In the genomic region with DNA sequence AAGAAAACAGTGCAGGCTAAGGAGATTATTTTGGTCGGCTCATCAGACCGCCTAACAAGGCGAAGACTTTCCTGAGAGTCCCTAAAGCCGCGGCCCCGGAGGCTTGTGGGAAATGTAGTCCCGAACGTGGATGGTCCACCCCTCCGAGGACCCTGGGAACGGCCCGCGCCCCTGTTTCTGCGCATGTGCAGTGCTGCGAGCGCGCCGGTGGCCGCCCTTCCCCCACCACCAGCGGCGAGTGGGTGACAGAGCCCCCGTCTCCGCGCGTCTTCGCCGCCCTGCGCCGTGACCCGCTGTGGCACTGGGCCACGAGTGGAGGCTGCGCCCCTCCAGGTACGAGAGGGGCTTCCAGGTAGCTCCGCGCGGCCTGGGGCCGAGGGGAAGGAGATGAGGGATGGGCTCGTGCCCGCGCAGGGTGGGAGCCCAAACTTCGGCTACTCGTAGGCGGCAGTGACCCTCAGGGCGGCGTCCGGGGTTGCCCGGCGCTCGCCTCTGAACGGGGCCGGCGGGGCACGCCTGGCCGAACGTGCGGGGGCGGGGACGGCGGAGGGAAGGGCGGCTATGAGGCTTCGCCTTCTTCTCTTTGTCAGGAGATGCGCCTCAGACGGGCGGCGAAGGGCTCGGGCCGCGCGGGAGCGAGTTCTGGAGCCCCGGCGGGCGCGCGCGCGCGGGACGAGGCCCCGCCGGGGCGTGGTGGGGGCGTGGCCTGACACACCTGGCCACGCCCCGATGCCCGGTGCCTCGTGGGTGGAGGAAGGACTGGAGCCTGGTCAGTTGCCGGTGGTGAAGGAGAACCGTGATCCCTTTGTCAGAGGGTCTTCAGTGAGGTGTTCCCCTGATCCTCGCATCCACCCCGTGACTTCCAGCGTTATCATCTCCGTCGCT, we compare ENCODE assay signal across 8 cellular contexts. TPM values are rescaled to one million over a fixed set of nuclear protein-coding genes. Genes with fewer than 3 reads are reported as not detected.
DNase-seq lines count a peak whose midpoint lies in the region; ATAC-seq and TF ChIP-seq lines count a peak whose summit lies in the region.

A gene (plus strand): TSS at position 214 of the 885 bp plus-strand sequence. CDS start 4,428 bp downstream, outside the sequence.

- peak within 1 kb of the TSS; percentile 86 for H3K27ac Mint-ChIP-seq in activated naive CD8-positive, alpha-beta T cell treated with anti-CD3 and anti-CD28 coated beads, Interleukin-2, amount 50 U/mL, for 24 hours

- peak within 1 kb of the TSS; percentile 95 for H2BK5ac ChIP-seq in trophoblast cell (ENCODE audit: low read depth, low read length, poor library complexity)

- peak within 1 kb of the TSS; percentile 95 for H3K9ac ChIP-seq in trophoblast cell (ENCODE audit: low read length)

- H3K4me1 Mint-ChIP-seq in activated naive CD8-positive, alpha-beta T cell treated with anti-CD3 and anti-CD28 coated beads, Interleukin-2, amount 50 U/mL, for 24 hours: peaks cover 48% of the 10 kb centered on the region

- H2BK120ac ChIP-seq in trophoblast cell (ENCODE audit: insufficient read depth, low read length, poor library complexity): peak within 1 kb of the TSS; percentile 94

- no peaks in the 10 kb centered on the region for H3K27me3 Mint-ChIP-seq in activated naive CD8-positive, alpha-beta T cell treated with anti-CD3 and anti-CD28 coated beads, Interleukin-2, amount 50 U/mL, for 24 hours

- peaks cover 8% of the 10 kb centered on the region for H3K9me3 ChIP-seq in trophoblast cell (ENCODE audit: insufficient read depth, low read depth, low read length)
- peaks cover 9 to 19% of the 10 kb centered on the region in 2 donors for H3K9me3 ChIP-seq in transverse colon

- H3K79me2 ChIP-seq in trophoblast cell (ENCODE audit: control insufficient read depth, insufficient read depth, low read length, poor library complexity): peaks cover 5% of the 10 kb centered on the region

- H3K36me3 Mint-ChIP-seq in activated naive CD8-positive, alpha-beta T cell treated with anti-CD3 and anti-CD28 coated beads, Interleukin-2, amount 50 U/mL, for 24 hours (ENCODE audit: low read depth): peaks cover 33% of the 10 kb centered on the region

- peak within 1 kb of the TSS; percentile 99 for H4K12ac ChIP-seq in trophoblast cell (ENCODE audit: low read depth, low read length)

- H3K14ac ChIP-seq in trophoblast cell (ENCODE audit: low read length): peak within 1 kb of the TSS; percentile 100

- TF ChIP-seq CTCF in GM13976 (IDR thresholded peaks at IDR 0.05; ENCODE audit: borderline replicate concordance, control extremely low read depth, extremely low read depth, insufficient read depth, missing control alignments) (no peak), transverse colon (IDR thresholded peaks at IDR 0.05) (no peak)

- peak within 1 kb of the TSS; percentile 100 for H3K18ac ChIP-seq in trophoblast cell (ENCODE audit: low read length)

- H2BK12ac ChIP-seq in trophoblast cell (ENCODE audit: low read length): no peak within 1 kb of the TSS

- no CpG with 5 or more reads among the region's 93 CpGs for WGBS in trophoblast cell (ENCODE audit: extremely low coverage, insufficient coverage, insufficient read length)
- WGBS in transverse colon (ENCODE audit: low coverage in 1 of 2), 2 donors: 0 to 1% methylated on average over 15 to 61 of the region's 93 CpGs

- H2AFZ ChIP-seq in trophoblast cell (ENCODE audit: insufficient read depth, low read length, poor library complexity): peak within 1 kb of the TSS; percentile 96

- H3K79me1 ChIP-seq in trophoblast cell (ENCODE audit: low read length): peaks cover 4% of the 10 kb centered on the region

- H3K4me1 ChIP-seq in trophoblast cell (ENCODE audit: control insufficient read depth in 1 of 2, insufficient read depth in 2 of 2, low read length in 2 of 2) (no peaks in the 10 kb centered on the region), transverse colon (peaks cover 0 to 10% (median 0%) of the 10 kb centered on the region in 4 donors)

- H3K27ac ChIP-seq in trophoblast cell (ENCODE audit: low read depth, low read length) (peak within 1 kb of the TSS; percentile 94), transverse colon (peak within 1 kb of the TSS; percentile 96 to 100 (median 98))

- H3K9me3 Mint-ChIP-seq in activated naive CD8-positive, alpha-beta T cell treated with anti-CD3 and anti-CD28 coated beads, Interleukin-2, amount 50 U/mL, for 24 hours: peaks cover 24% of the 10 kb centered on the region

- peak within 1 kb of the TSS; percentile 90 for H3K4me3 Mint-ChIP-seq in activated naive CD8-positive, alpha-beta T cell treated with anti-CD3 and anti-CD28 coated beads, Interleukin-2, amount 50 U/mL, for 24 hours

- H3K4ac ChIP-seq in trophoblast cell (ENCODE audit: low read depth, low read length): peak within 1 kb of the TSS; percentile 96

- no peak for TF ChIP-seq EP300 in transverse colon (IDR thresholded peaks at IDR 0.05; ENCODE audit: low read depth)

- H2AK5ac ChIP-seq in trophoblast cell (ENCODE audit: low read length): peak within 1 kb of the TSS; percentile 79

- peak within 1 kb of the TSS; percentile 53 for H3K4me2 ChIP-seq in trophoblast cell (ENCODE audit: low read length)

- in situ Hi-C loops in GM13976 (cut with MboI; ENCODE audit: low sequenced_read_pairs, unreplicated experiment) (no loop called here), transverse colon (cut with MboI; ENCODE audit: low pct_ligation_motif_present in 1 of 4, low pct_unique_long_range_greater_than_20kb in 1 of 4, low sequenced_read_pairs in 3 of 4) (no loop called here)

- H3K23ac ChIP-seq in trophoblast cell (ENCODE audit: low read length): no peak within 1 kb of the TSS

- peak within 1 kb of the TSS; percentile 100 for H4K8ac ChIP-seq in trophoblast cell (ENCODE audit: low read depth, low read length)

- ATAC-seq in HG02852 (IDR thresholded peaks at IDR 0.05; ENCODE audit: unreplicated experiment): peak; percentile 85
- peak; percentile 88 for ATAC-seq in activated naive CD8-positive, alpha-beta T cell treated with anti-CD3 and anti-CD28 coated beads, Interleukin-2, amount 50 U/mL, for 24 hours

- H3K27me3 ChIP-seq in trophoblast cell (ENCODE audit: insufficient read depth, low read length) (no peaks in the 10 kb centered on the region), transverse colon (no peaks in the 10 kb centered on the region)

- H3K36me3 ChIP-seq in trophoblast cell (ENCODE audit: control insufficient read depth in 1 of 2, insufficient read depth in 2 of 2, low read length in 2 of 2) (peaks cover 5 to 10% of the 10 kb centered on the region in 2 experiments), transverse colon (peaks cover 0 to 18% (median 0%) of the 10 kb centered on the region in 4 donors)

- H3K4me3 ChIP-seq in trophoblast cell (ENCODE audit: low read depth, low read length) (peak within 1 kb of the TSS; percentile 99), transverse colon (peak within 1 kb of the TSS; percentile 86 to 100 (median 94))

- peak; percentile 65 for TF ChIP-seq POLR2A in transverse colon (IDR thresholded peaks at IDR 0.05)

- DNase-seq in GM13976 (ENCODE audit: low spot score): peak; percentile 95
- peak; percentile 73 for DNase-seq in NCI-H1436 treated with DMSO at 0.1 percent for 48 hours (lab: John Stamatoyannopoulos, UW)
- DNase-seq in T follicular helper cell (ENCODE audit: low read depth): peak; percentile 93
- DNase-seq in activated naive CD8-positive, alpha-beta T cell treated with anti-CD3 and anti-CD28 coated beads, Interleukin-2, amount 50 U/mL, for 24 hours: peak; percentile 96
- DNase-seq in cardiac septum (ENCODE audit: low spot score): peak; percentile 95
- peak; percentile 90 to 97 for DNase-seq in trophoblast cell
- DNase-seq in transverse colon: peak; percentile 96

- intact Hi-C loops in cardiac septum (cut with DNase I): no loop called here
- intact Hi-C loops in transverse colon (cut with DNase I; ENCODE audit: low total_unique reads): no loop called here

- H4K91ac ChIP-seq in trophoblast cell (ENCODE audit: low read depth, low read length): peak within 1 kb of the TSS; percentile 99

RNA-seq across cellular contexts. Expression of the gene that starts here (rescaled TPM):
- total RNA-seq in cardiac septum (10.5 TPM), transverse colon (10 to 100 TPM in 1 of 4 donors, 1 to 10 TPM in 3; 1.1 to 56.7 (median 6.3) TPM)
- polyA plus RNA-seq in trophoblast cell (2013): 8.6 and 8.7 TPM in 2 replicates

Comparison
In these comparisons a context has a peak if more than half of its experiments do, and no peak if none do; other contexts are left out.
1. Peak in every context shown above with its lines: DNase-seq, ATAC-seq, H3K4me3 ChIP-seq and H3K27ac ChIP-seq.